10 cellular contexts compared by ENCODE assay signal in genomic region chr11:112016765-112017356, GRCh38. TPM values are rescaled to one million over a fixed set of nuclear protein-coding genes. Genes with fewer than 3 reads are reported as not detected.
DNase-seq lines count a peak whose midpoint lies in the region; ATAC-seq and TF ChIP-seq lines count a peak whose summit lies in the region.
"Had no signal": no experiment of that assay in that cellular context is flagged by ENCODE, and none has a peak within 500 bp of the region (broad histone marks: within the 10 kb centered on the region; RNA-seq: fewer than 3 reads in every experiment).

No MANE protein-coding gene starts in this region.

- H3K9me3 ChIP-seq in psoas muscle = no peaks in the 10 kb centered on the region
- H3K9me3 ChIP-seq: neutrophil had no signal

- H3K4me3 ChIP-seq in psoas muscle = no peak overlapping the region

- H3K27me3 ChIP-seq in psoas muscle (ENCODE audit: insufficient read depth in 3 of 3, low read length in 2 of 3) = no peaks in the 10 kb centered on the region
- H3K27me3 ChIP-seq: neutrophil had no signal

- peaks cover 6 to 36% of the 10 kb centered on the region in 2 donors for H3K36me3 ChIP-seq in psoas muscle (ENCODE audit: insufficient read depth in 1 of 2, low read depth in 1 of 2)
- H3K36me3 ChIP-seq: neutrophil had no signal

- ATAC-seq in GM18907 (IDR thresholded peaks at IDR 0.05; ENCODE audit: unreplicated experiment) (peak; percentile 57), HG03045 (IDR thresholded peaks at IDR 0.05; ENCODE audit: unreplicated experiment) (peak; percentile 45), psoas muscle (peak; percentile 52 to 73 (median 60))
- no peak for ATAC-seq in effector memory CD8-positive, alpha-beta T cell (replicated peaks)
- no peak for ATAC-seq in natural killer cell treated with Interleukin-12 subunit alpha and Interleukin-12 subunit beta and Interleukin-15 and Interleukin-18, amount 100 ng/mL, for 72 hours

- TF ChIP-seq CTCF in brain (conservative IDR thresholded peaks at IDR 0.05) (no peak), psoas muscle (IDR thresholded peaks at IDR 0.05) (no peak)

- peaks cover 21% of the 10 kb centered on the region for H3K36me3 Mint-ChIP-seq in brain
- H3K36me3 Mint-ChIP-seq in effector memory CD8-positive, alpha-beta T cell (ENCODE audit: insufficient read depth) = no peaks in the 10 kb centered on the region
- H3K36me3 Mint-ChIP-seq in natural killer cell treated with Interleukin-12 subunit alpha and Interleukin-12 subunit beta and Interleukin-15 and Interleukin-18, amount 100 ng/mL, for 72 hours = no peaks in the 10 kb centered on the region

- intact Hi-C loops in psoas muscle (cut with DNase I) = no loop called here

- peak overlapping the region in 4 of 5 experiments; percentile 6 to 60 (median 18) for H3K27ac Mint-ChIP-seq in brain
- no peak overlapping the region for H3K27ac Mint-ChIP-seq in effector memory CD8-positive, alpha-beta T cell
- H3K27ac Mint-ChIP-seq in natural killer cell treated with Interleukin-12 subunit alpha and Interleukin-12 subunit beta and Interleukin-15 and Interleukin-18, amount 100 ng/mL, for 72 hours = no peak overlapping the region

- H3K27ac ChIP-seq in psoas muscle = peak overlapping the region; percentile 75
- H3K27ac ChIP-seq: neutrophil had no signal

- H3K4me1 ChIP-seq in psoas muscle = peaks cover 11% of the 10 kb centered on the region

- peaks cover 5% of the 10 kb centered on the region for H3K4me1 Mint-ChIP-seq in brain
- no peaks in the 10 kb centered on the region for H3K4me1 Mint-ChIP-seq in effector memory CD8-positive, alpha-beta T cell (ENCODE audit: low read depth in 2 of 2)
- H3K4me1 Mint-ChIP-seq in natural killer cell treated with Interleukin-12 subunit alpha and Interleukin-12 subunit beta and Interleukin-15 and Interleukin-18, amount 100 ng/mL, for 72 hours (ENCODE audit: low read depth in 2 of 2) = no peaks in the 10 kb centered on the region

- no peaks in the 10 kb centered on the region for H3K9me3 Mint-ChIP-seq in brain
- no peaks in the 10 kb centered on the region for H3K9me3 Mint-ChIP-seq in effector memory CD8-positive, alpha-beta T cell
- no peaks in the 10 kb centered on the region for H3K9me3 Mint-ChIP-seq in natural killer cell treated with Interleukin-12 subunit alpha and Interleukin-12 subunit beta and Interleukin-15 and Interleukin-18, amount 100 ng/mL, for 72 hours

- 78 to 87% (median 85%) methylated on average over 1 of the region's 1 CpG for WGBS in psoas muscle, 3 donors

- no peaks in the 10 kb centered on the region for H3K27me3 Mint-ChIP-seq in brain
- H3K27me3 Mint-ChIP-seq in effector memory CD8-positive, alpha-beta T cell = peaks cover 8 to 12% of the 10 kb centered on the region in 2 donors
- peaks cover 0 to 7% of the 10 kb centered on the region in 2 donors for H3K27me3 Mint-ChIP-seq in natural killer cell treated with Interleukin-12 subunit alpha and Interleukin-12 subunit beta and Interleukin-15 and Interleukin-18, amount 100 ng/mL, for 72 hours

- DNase-seq in psoas muscle (no peak), NCI-H2171 (lab: John Stamatoyannopoulos, UW) (no peak), NCI-H82 (lab: John Stamatoyannopoulos, UW) (no peak)
- no peak for DNase-seq in effector memory CD8-positive, alpha-beta T cell
- no peak for DNase-seq in natural killer cell treated with Interleukin-12 subunit alpha and Interleukin-12 subunit beta and Interleukin-15 and Interleukin-18, amount 100 ng/mL, for 72 hours (ENCODE audit: low spot score)
- DNase-seq: activated effector memory CD4-positive, alpha-beta T cell treated with Interleukin-2 at 50 U/mL for 16 hours had no signal

- H3K4me3 Mint-ChIP-seq in brain = no peak overlapping the region
- no peak overlapping the region for H3K4me3 Mint-ChIP-seq in effector memory CD8-positive, alpha-beta T cell
- H3K4me3 Mint-ChIP-seq in natural killer cell treated with Interleukin-12 subunit alpha and Interleukin-12 subunit beta and Interleukin-15 and Interleukin-18, amount 100 ng/mL, for 72 hours = no peak overlapping the region

RNA-seq across cellular contexts. Expression of gene DLAT, which starts 8.3 kb away (rescaled TPM):
- polyA plus RNA-seq in brain (ENCODE audit: insufficient read depth, low read depth, low replicate concordance) = 26.8 TPM
- total RNA-seq in psoas muscle = 100 to 1,000 TPM in 1 of 4 donors, 10 to 100 TPM in 3; 61.2 to 167 (median 87.7) TPM
- 10 to 100 TPM; 49.8 to 96.8 (median 56.7) TPM for polyA plus RNA-seq in psoas muscle
- total RNA-seq in natural killer cell treated with Interleukin-12 subunit alpha and Interleukin-12 subunit beta and Interleukin-15 and Interleukin-18, amount 100 ng/mL, for 72 hours = 10 to 100 TPM; 37.3 to 40.9 TPM

RNA-seq across cellular contexts. Expression of gene PIH1D2, which starts 57.0 kb away (rescaled TPM):
- polyA plus RNA-seq in brain (ENCODE audit: insufficient read depth, low read depth, low replicate concordance) (2.5 TPM), psoas muscle (1 to 10 TPM; 1.2 to 3.0 (median 1.8) TPM)
- total RNA-seq in psoas muscle = 1 to 10 TPM in 2 of 4 donors, under 1 TPM in 2; 0.49 to 1.3 (median 0.97) TPM
- under 1 TPM in 1 of 2 donors, not detected in 1; 0.48 TPM for total RNA-seq in natural killer cell treated with Interleukin-12 subunit alpha and Interleukin-12 subunit beta and Interleukin-15 and Interleukin-18, amount 100 ng/mL, for 72 hours

RNA-seq across cellular contexts. Expression of gene NKAPD1, which starts 57.2 kb away (rescaled TPM):
- polyA plus RNA-seq in brain (ENCODE audit: insufficient read depth, low read depth, low replicate concordance) (17.8 TPM), psoas muscle (10 to 100 TPM in 1 of 3 donors, 1 to 10 TPM in 2; 8.5 to 21.6 (median 9.0) TPM)
- total RNA-seq in psoas muscle = 10 to 100 TPM in 2 of 4 donors, 1 to 10 TPM in 2; 9.3 to 13.8 (median 10.8) TPM
- total RNA-seq in natural killer cell treated with Interleukin-12 subunit alpha and Interleukin-12 subunit beta and Interleukin-15 and Interleukin-18, amount 100 ng/mL, for 72 hours = 10 to 100 TPM; 15.8 to 21.1 TPM

Comparison
In these comparisons a context has a peak if more than half of its experiments do, and no peak if none do; other contexts are left out.
1. ATAC-seq: peak in GM18907 (single experiment), HG03045 (single experiment) and psoas muscle (4 of 4); none in effector memory CD8-positive, alpha-beta T cell (single experiment) and natural killer cell treated with Interleukin-12 subunit alpha and Interleukin-12 subunit beta and Interleukin-15 and Interleukin-18, amount 100 ng/mL, for 72 hours (0 of 2).
2. H3K27ac Mint-ChIP-seq: peak in brain (4 of 5); none in effector memory CD8-positive, alpha-beta T cell (0 of 2) and natural killer cell treated with Interleukin-12 subunit alpha and Interleukin-12 subunit beta and Interleukin-15 and Interleukin-18, amount 100 ng/mL, for 72 hours (0 of 2).